Comparison of ENCODE assay signal across 8 cellular contexts in the genomic region with DNA sequence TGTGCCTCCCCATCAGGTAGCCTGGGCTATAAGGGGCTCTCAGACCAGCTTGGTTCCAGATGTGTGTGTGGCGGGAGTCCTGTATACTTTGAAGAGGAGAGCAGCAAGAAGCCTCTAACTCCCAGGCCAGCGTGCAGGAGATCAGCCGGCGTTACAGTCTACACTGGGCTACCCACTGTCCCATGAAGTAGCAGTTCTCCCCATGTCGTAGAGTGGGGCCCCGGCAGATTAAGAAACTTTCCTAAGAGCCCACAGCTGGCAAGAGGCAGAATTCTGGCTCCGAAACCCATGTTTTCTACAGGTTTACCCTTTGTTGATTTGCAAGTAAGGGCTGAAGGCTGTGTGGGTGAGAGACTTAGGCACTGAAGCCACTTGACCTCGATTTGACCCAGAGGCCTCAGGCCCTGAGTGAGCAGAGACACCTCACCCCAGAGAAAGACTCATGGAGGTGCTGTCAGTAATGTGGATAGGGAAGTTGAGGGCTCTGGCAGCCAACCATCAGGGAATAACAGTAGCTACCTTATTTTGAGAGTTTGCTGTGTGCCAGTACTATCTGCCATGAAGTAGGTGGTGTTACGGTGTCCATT. TPM values are rescaled to one million over a fixed set of nuclear protein-coding genes. Genes with fewer than 3 reads are reported as not detected.
DNase-seq lines count a peak whose midpoint lies in the region; ATAC-seq and TF ChIP-seq lines count a peak whose summit lies in the region.

No MANE protein-coding gene starts in this region.

- H3K9me3 ChIP-seq in CD4-positive, alpha-beta T cell (ENCODE audit: control insufficient read depth, low read length): no peaks in the 10 kb centered on the region
- no peaks in the 10 kb centered on the region for H3K9me3 ChIP-seq in hepatocyte (ENCODE audit: low read depth)

- WGBS in hepatocyte (ENCODE audit: low lambda C conversion rate, missing lambda C conversion rate): 71% methylated on average over 9 of the region's 9 CpGs

- intact Hi-C loops in CD4-positive, alpha-beta T cell (cut with DNase I, micrococcal nuclease): loop anchor here (1.0 to 10.0 kb wide), 10 partner anchors 36 to 1209 kb away; partner anchors contain the start of genes BAG1 (in 2 of the 2), CHMP5 (in 2 of the 2), MYORG (in 1 of the 2) and NOL6 (in 1 of the 2)
- intact Hi-C loops in activated CD4-positive, alpha-beta memory T cell treated with anti-CD3 and anti-CD28 coated beads for 36 hours (cut with micrococcal nuclease): loop anchor here (1.0 to 5.0 kb wide), 7 partner anchors 9 to 649 kb away; partner anchors contain the start of genes BAG1, DNAJA1 and UBE2R2

- peaks cover 53% of the 10 kb centered on the region for H3K4me1 Mint-ChIP-seq in CD4-positive, alpha-beta T cell (ENCODE audit: low read depth)
- H3K4me1 Mint-ChIP-seq in activated CD4-positive, alpha-beta memory T cell treated with anti-CD3 and anti-CD28 coated beads for 36 hours (ENCODE audit: low read depth): peaks cover 40% of the 10 kb centered on the region

- no peaks in the 10 kb centered on the region for H3K36me3 ChIP-seq in hepatocyte (replicated peaks; ENCODE audit: insufficient read depth, low read depth)

- no peak for TF ChIP-seq CTCF in CD4-positive, alpha-beta T cell (IDR thresholded peaks at IDR 0.05)
- TF ChIP-seq CTCF in hepatocyte (IDR thresholded peaks at IDR 0.05; ENCODE audit: poor library complexity): no peak

- H3K4me1 ChIP-seq in hepatocyte (ENCODE audit: insufficient read depth): peaks cover 43% of the 10 kb centered on the region

- H3K79me2 ChIP-seq in hepatocyte: peaks cover 38% of the 10 kb centered on the region

- no peaks in the 10 kb centered on the region for H3K9me2 ChIP-seq in hepatocyte (replicated peaks; ENCODE audit: insufficient read depth)

- peak overlapping the region; percentile 58 for H2AFZ ChIP-seq in hepatocyte

- H3K27me3 ChIP-seq in CD4-positive, alpha-beta T cell (ENCODE audit: control insufficient read depth, insufficient read depth, low read length): no peaks in the 10 kb centered on the region
- no peaks in the 10 kb centered on the region for H3K27me3 ChIP-seq in hepatocyte

- H4K20me1 ChIP-seq in hepatocyte (ENCODE audit: insufficient read depth, poor library complexity, severe bottlenecking): no peaks in the 10 kb centered on the region

- H3K9me3 Mint-ChIP-seq in CD4-positive, alpha-beta T cell: no peaks in the 10 kb centered on the region
- H3K9me3 Mint-ChIP-seq in activated CD4-positive, alpha-beta memory T cell treated with anti-CD3 and anti-CD28 coated beads for 36 hours: no peaks in the 10 kb centered on the region

- CTCF ChIA-PET in CD4-positive, alpha-beta T cell (lab: Charles Lee): no interaction called here
- CTCF ChIA-PET in activated CD4-positive, alpha-beta memory T cell treated with anti-CD3 and anti-CD28 coated beads for 36 hours (lab: Charles Lee): interaction anchor here (0.6 to 3.4 kb wide), 8 partner anchors 8 to 92 kb away, joined by 3 to 15 read pairs (median 3); partner anchors contain the start of gene SMU1

- H3K4me3 Mint-ChIP-seq in CD4-positive, alpha-beta T cell: peak overlapping the region; percentile 57
- peak overlapping the region; percentile 95 for H3K4me3 Mint-ChIP-seq in activated CD4-positive, alpha-beta memory T cell treated with anti-CD3 and anti-CD28 coated beads for 36 hours

- H3K36me3 Mint-ChIP-seq in CD4-positive, alpha-beta T cell (ENCODE audit: low read depth): no peaks in the 10 kb centered on the region
- H3K36me3 Mint-ChIP-seq in activated CD4-positive, alpha-beta memory T cell treated with anti-CD3 and anti-CD28 coated beads for 36 hours: peaks cover 19% of the 10 kb centered on the region

- peak in 1 of 10 experiments; percentile 11 for DNase-seq in CD4-positive, alpha-beta T cell
- DNase-seq in activated CD4-positive, alpha-beta memory T cell treated with anti-CD3 and anti-CD28 coated beads for 36 hours: peak; percentile 31
- DNase-seq in hepatocyte (ENCODE audit: low spot score) (peak; percentile 35), HCEC 1CT (no peak), mesenteric fat pad (ENCODE audit: low spot score) (no peak), SW480 (ENCODE audit: low spot score) (no peak)
- peak; percentile 31 for DNase-seq in stimulated activated naive CD8-positive, alpha-beta T cell treated with anti-CD3 and anti-CD28 coated beads, Interleukin-15, Interleukin-2, amounts not matched to agents 100 U/mL and 50 U/mL, for 24 hours

- peak overlapping the region; percentile 97 for H3K27ac Mint-ChIP-seq in CD4-positive, alpha-beta T cell
- H3K27ac Mint-ChIP-seq in activated CD4-positive, alpha-beta memory T cell treated with anti-CD3 and anti-CD28 coated beads for 36 hours: peak overlapping the region; percentile 96

- H3K4me3 ChIP-seq in hepatocyte: peak overlapping the region; percentile 28

- H3K27ac ChIP-seq in CD4-positive, alpha-beta T cell (ENCODE audit: low read depth, low read length): peak overlapping the region; percentile 94
- peak overlapping the region; percentile 92 for H3K27ac ChIP-seq in hepatocyte

- peak overlapping the region; percentile 80 for H3K4me2 ChIP-seq in hepatocyte

- H3K27me3 Mint-ChIP-seq in CD4-positive, alpha-beta T cell: no peaks in the 10 kb centered on the region
- H3K27me3 Mint-ChIP-seq in activated CD4-positive, alpha-beta memory T cell treated with anti-CD3 and anti-CD28 coated beads for 36 hours: no peaks in the 10 kb centered on the region

- POLR2A ChIA-PET in CD4-positive, alpha-beta T cell (lab: Charles Lee): interaction anchor here (0.6 to 3.7 kb wide), 15 partner anchors 10 to 642 kb away, joined by 3 to 40 read pairs (median 6); partner anchors contain the start of genes BAG1, CHMP5, DNAJA1 and NFX1
- POLR2A ChIA-PET in activated CD4-positive, alpha-beta memory T cell treated with anti-CD3 and anti-CD28 coated beads for 36 hours (lab: Charles Lee): interaction anchor here (1.1 to 2.3 kb wide), 9 partner anchors 9 to 143 kb away, joined by 3 to 14 read pairs (median 5); partner anchors contain the start of gene DNAJA1

- ATAC-seq in CD4-positive, alpha-beta T cell (ENCODE audit: poor library complexity): peak; percentile 3
- peak; percentile 10 for ATAC-seq in HG03175 (IDR thresholded peaks at IDR 0.05; ENCODE audit: unreplicated experiment)
- ATAC-seq in stimulated activated naive CD8-positive, alpha-beta T cell treated with anti-CD3 and anti-CD28 coated beads, Interleukin-15, Interleukin-2, amounts not matched to agents 100 U/mL and 50 U/mL, for 24 hours: no peak

RNA-seq across cellular contexts. Expression of gene B4GALT1, which starts 0.9 kb away (rescaled TPM):
- total RNA-seq in CD4-positive, alpha-beta T cell: 10 to 100 TPM; 74.7 to 77.0 TPM
- total RNA-seq in activated CD4-positive, alpha-beta memory T cell treated with anti-CD3 and anti-CD28 coated beads for 36 hours: 10 to 100 TPM; 76.6 to 78.0 TPM
- 76.3 and 78.3 TPM in 2 replicates for total RNA-seq in hepatocyte
- polyA plus RNA-seq in hepatocyte: 45.6 and 63.9 TPM in 2 replicates
- 115 TPM for total RNA-seq in mesenteric fat pad

Comparison
In these comparisons a context has a peak if more than half of its experiments do, and no peak if none do; other contexts are left out.
1. DNase-seq: peak in activated CD4-positive, alpha-beta memory T cell treated with anti-CD3 and anti-CD28 coated beads for 36 hours (single experiment), hepatocyte (single experiment) and stimulated activated naive CD8-positive, alpha-beta T cell treated with anti-CD3 and anti-CD28 coated beads, Interleukin-15, Interleukin-2, amounts not matched to agents 100 U/mL and 50 U/mL, for 24 hours (single experiment); none in HCEC 1CT (single experiment), mesenteric fat pad (single experiment) and SW480 (single experiment).